Comparison of ENCODE assay signal across 8 cellular contexts in the genomic region with DNA sequence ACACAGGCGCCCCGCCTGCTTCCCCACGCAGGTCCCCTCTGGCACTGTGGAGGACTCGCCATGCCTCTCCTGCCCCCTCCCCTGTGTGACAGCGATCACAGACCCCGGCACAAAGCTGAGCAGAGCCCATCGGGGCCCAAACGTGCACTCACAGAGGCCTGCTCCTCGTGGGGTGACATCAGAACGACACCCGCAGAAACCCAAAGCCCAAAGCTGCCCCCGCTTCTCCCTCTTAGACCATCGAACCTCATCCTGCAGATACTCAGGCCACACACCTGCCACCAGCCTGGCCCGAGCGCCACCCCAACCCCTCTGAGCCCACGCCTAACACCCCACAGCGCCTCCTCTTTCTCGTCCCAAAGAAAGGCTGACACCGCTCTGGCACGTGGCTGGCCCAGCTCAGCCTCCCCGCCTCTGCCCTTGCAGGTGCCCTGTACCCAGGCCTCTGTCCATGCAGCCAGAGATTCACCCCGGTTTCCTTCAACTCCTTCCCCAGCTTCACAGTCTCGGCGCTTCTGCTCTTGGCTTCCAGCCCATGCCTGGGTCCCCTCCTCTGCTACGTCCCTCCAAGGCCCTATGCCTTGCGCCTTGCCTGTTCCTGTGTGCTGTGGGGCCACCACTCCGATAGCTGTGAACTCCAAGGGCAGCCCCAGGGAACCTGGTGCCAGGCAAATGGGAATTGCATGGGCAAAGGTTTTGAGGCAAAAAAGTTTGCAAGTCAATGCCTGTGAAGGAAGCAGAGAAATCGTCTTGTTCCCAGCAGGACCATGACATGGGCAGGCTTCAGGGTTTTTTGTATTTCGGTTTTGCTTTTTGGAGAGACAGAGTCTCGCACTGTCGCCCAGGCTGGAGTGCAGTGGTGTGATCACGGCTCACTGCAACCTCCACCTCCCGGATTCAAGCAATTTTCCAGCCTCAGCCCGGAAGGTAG. TPM values are rescaled to one million over a fixed set of nuclear protein-coding genes. Genes with fewer than 3 reads are reported as not detected.
DNase-seq lines count a peak whose midpoint lies in the region; ATAC-seq and TF ChIP-seq lines count a peak whose summit lies in the region.

No MANE protein-coding gene starts in this region.

- peaks cover under 1% of the 10 kb centered on the region; the same call in 1 of the 2 replicates for H3K36me3 ChIP-seq in DND-41 (ENCODE audit: insufficient read depth, low read length)
- peaks cover 21% of the 10 kb centered on the region for H3K36me3 ChIP-seq in SJSA1

- H3K27me3 ChIP-seq in DND-41 (ENCODE audit: insufficient read depth, low read length, poor library complexity) (peaks cover 6% of the 10 kb centered on the region), SJSA1 (replicated peaks) (peaks cover 5% of the 10 kb centered on the region)

- H3K9ac ChIP-seq in DND-41 (ENCODE audit: low read depth, low read length): peak overlapping the region; percentile 59; the same call in 1 of the 2 replicates

- peaks cover 54% of the 10 kb centered on the region for H3K4me1 ChIP-seq in DND-41 (ENCODE audit: insufficient read depth, low read length)
- peaks cover 59% of the 10 kb centered on the region for H3K4me1 ChIP-seq in SJSA1 (replicated peaks)

- ATAC-seq in DND-41 (ENCODE audit: insufficient read depth, low read depth): no peak

- 0 out of 2 replicates have a peak overlapping the region, but pooled peaks have one; percentile 55 for H2AFZ ChIP-seq in DND-41 (ENCODE audit: low read depth, low read length)

- H3K27ac ChIP-seq in DND-41 (ENCODE audit: low read length) (no peak overlapping the region), SJSA1 (no peak overlapping the region)

- TF ChIP-seq CTCF in DND-41 (IDR thresholded peaks at IDR 0.05; ENCODE audit: borderline replicate concordance, extremely low read depth, low read length, poor library complexity, severe bottlenecking) (no peak), epithelial cell of proximal tubule (conservative IDR thresholded peaks at IDR 0.05; ENCODE audit: low read depth, low read length) (no peak)

- peaks cover 7% of the 10 kb centered on the region; the same call in 1 of the 2 replicates for H4K20me1 ChIP-seq in DND-41 (ENCODE audit: insufficient read depth, low read length)

- H3K9me3 ChIP-seq in DND-41 (ENCODE audit: insufficient read depth, low read length, severe bottlenecking) (no peaks in the 10 kb centered on the region), SJSA1 (replicated peaks) (no peaks in the 10 kb centered on the region)

- H3K79me2 ChIP-seq in DND-41 (ENCODE audit: insufficient read depth, low read length): peaks cover 25% of the 10 kb centered on the region

- no peak for DNase-seq in DND-41
- no peak for DNase-seq in SJSA1 (ENCODE audit: low read depth in 1 of 2, low spot score in 2 of 2)
- DNase-seq in epithelial cell of proximal tubule (ENCODE audit: low read depth): no peak
- peak; percentile 53 for DNase-seq in retina
- no peak for DNase-seq in iPS-NIHi11 (ENCODE audit: low spot score)
- DNase-seq in cortex of kidney (lab: John Stamatoyannopoulos, UW): no peak
- DNase-seq in NCI-H1048 (lab: John Stamatoyannopoulos, UW): no peak
- no peak for DNase-seq in NCI-H446 (lab: John Stamatoyannopoulos, UW)

- peak overlapping the region in 1 of 2 experiments; percentile 59; a peak in 2 of 4 replicates for H3K4me3 ChIP-seq in DND-41 (ENCODE audit: low read depth in 1 of 2, low read length in 2 of 2)
- peak overlapping the region; percentile 51 for H3K4me3 ChIP-seq in SJSA1
- peak overlapping the region; percentile 51 for H3K4me3 ChIP-seq in epithelial cell of proximal tubule (ENCODE audit: low read depth, low read length)

- H3K4me2 ChIP-seq in DND-41 (ENCODE audit: insufficient read depth, low read length): peak overlapping the region; percentile 77

RNA-seq across cellular contexts. Expression of a gene that starts 0.8 kb away (rescaled TPM):
- total RNA-seq in SJSA1 (2014; rRNA removed; shearing (Covaris generic)): 0.50 and 1.6 TPM in 2 replicates
- total RNA-seq in epithelial cell of proximal tubule: 6.8 and 9.7 TPM in 2 replicates

RNA-seq across cellular contexts. Expression of a gene that starts 2.9 kb away (rescaled TPM):
- 42.4 and 68.8 TPM in 2 replicates for total RNA-seq in SJSA1 (2014; rRNA removed; shearing (Covaris generic))
- 110 and 114 TPM in 2 replicates for total RNA-seq in epithelial cell of proximal tubule

RNA-seq across cellular contexts. Expression of a gene that starts 9.7 kb away (rescaled TPM):
- total RNA-seq in SJSA1 (2014; rRNA removed; shearing (Covaris generic)): 3.7 and 7.2 TPM in 2 replicates
- total RNA-seq in epithelial cell of proximal tubule: 44.1 and 66.3 TPM in 2 replicates

RNA-seq across cellular contexts. Expression of a gene that starts 30.5 kb away (rescaled TPM):
- total RNA-seq in SJSA1 (2014; rRNA removed; shearing (Covaris generic)): 314 and 318 TPM in 2 replicates
- 165 and 317 TPM in 2 replicates for total RNA-seq in epithelial cell of proximal tubule

RNA-seq across cellular contexts. Expression of a gene that starts 33.1 kb away (rescaled TPM):
- 61.6 and 70.1 TPM in 2 replicates for total RNA-seq in SJSA1 (2014; rRNA removed; shearing (Covaris generic))
- 80.4 and 96.9 TPM in 2 replicates for total RNA-seq in epithelial cell of proximal tubule
